1 cellular context compared by ENCODE assay signal in genomic region chr1:12356004-12356890, GRCh38.
A peak's percentile ranks its signal among the peaks of the same experiment; 100 is the strongest.
TF ChIP-seq lines count a peak whose summit lies in the region.

No MANE protein-coding gene starts in this region.

TF ChIP-seq in HepG2, 621 proteins besides CTCF, POLR2A, EP300 and RAD21 (continued from another document):
- no peak for TF ChIP-seq ZNF646 (CRISPR knock-in tag; IDR thresholded peaks at IDR 0.05)
- TF ChIP-seq GABPB1 (CRISPR knock-in tag; IDR thresholded peaks at IDR 0.05), result no peak
- no peak for TF ChIP-seq CREB1 (IDR thresholded peaks at IDR 0.05)
- peak; percentile 54; the same call in 1 of the 2 replicates for TF ChIP-seq CREB1 (CRISPR knock-in tag; IDR thresholded peaks at IDR 0.05)
- no peak for TF ChIP-seq ZNF567 (CRISPR knock-in tag; IDR thresholded peaks at IDR 0.05; ENCODE audit: borderline replicate concordance)
- no peak for TF ChIP-seq SNRNP70 (IDR thresholded peaks at IDR 0.05; ENCODE audit: low read depth, low read length)
- TF ChIP-seq ARID3A (IDR thresholded peaks at IDR 0.05; ENCODE audit: low read depth, low read length), result peak; percentile 55; the same call in 1 of the 2 replicates
